Comparison of ENCODE assay signal across 31 cellular contexts in genomic region chr11:20061766-20062165, GRCh38.
"Had no signal": no experiment of that assay in that cellular context is flagged by ENCODE, and none has a peak within 500 bp of the region (broad histone marks: within the 10 kb centered on the region; RNA-seq: fewer than 3 reads in every experiment).

No MANE protein-coding gene starts in this region.

- H3K4me3 Mint-ChIP-seq: activated CD4-positive, alpha-beta memory T cell treated with anti-CD3 and anti-CD28 coated beads for 36 hours; activated CD4-positive, alpha-beta T cell treated with anti-CD3 and anti-CD28 coated beads for 36 hours; activated CD4-positive, alpha-beta T cell treated with anti-CD3 and anti-CD28 coated beads, Interleukin-2, amount 10 ng/mL, durations not matched to agents 24 days and 14 days; activated CD8-positive, alpha-beta memory T cell treated with anti-CD3 and anti-CD28 coated beads, Interleukin-2, amount 10 ng/mL, durations not matched to agents 7 days and 5 days; activated CD8-positive, alpha-beta T cell treated with anti-CD3 and anti-CD28 coated beads, Interleukin-2, amount 10 ng/mL, durations not matched to agents 7 days and 5 days; activated naive CD4-positive, alpha-beta T cell treated with anti-CD3 and anti-CD28 coated beads for 36 hours; activated naive CD4-positive, alpha-beta T cell treated with anti-CD3 and anti-CD28 coated beads, Interleukin-2, amount 50 U/mL, for 24 hours; activated naive CD8-positive, alpha-beta T cell treated with anti-CD3 and anti-CD28 coated beads for 36 hours; activated naive CD8-positive, alpha-beta T cell treated with anti-CD3 and anti-CD28 coated beads, Interleukin-2, amount 50 U/mL, for 24 hours; activated T-helper 1 cell treated with anti-CD3 and anti-CD28 coated beads, Interleukin-12 subunit alpha, Interleukin-12 subunit beta, Interleukin-2, Interleukin-4 antibody, amounts not matched to agents 30 ng/mL and 10 ng/mL and 1 ng/mL, durations not matched to agents 14 hours and 24 hours and 36 hours; brain; central memory CD8-positive, alpha-beta T cell; dendritic cell treated with granulocyte-macrophage colony-stimulating factor and Interleukin-4, amounts not matched to agents 40 ng/mL and 50 ng/mL, for 4 days; endodermal cell had no signal

- H3K27me3 ChIP-seq: adrenal gland, ascending aorta, dorsolateral prefrontal cortex, esophagus squamous epithelium had no signal

- H3K9me3 ChIP-seq: adrenal gland, ascending aorta, esophagus squamous epithelium had no signal

- H3K9me3 Mint-ChIP-seq: activated CD4-positive, alpha-beta memory T cell treated with anti-CD3 and anti-CD28 coated beads for 36 hours; activated CD4-positive, alpha-beta T cell treated with anti-CD3 and anti-CD28 coated beads, Interleukin-2, amount 10 ng/mL, durations not matched to agents 24 days and 14 days; activated naive CD4-positive, alpha-beta T cell treated with anti-CD3 and anti-CD28 coated beads for 36 hours; activated naive CD4-positive, alpha-beta T cell treated with anti-CD3 and anti-CD28 coated beads, Interleukin-2, amount 50 U/mL, for 24 hours; activated naive CD8-positive, alpha-beta T cell treated with anti-CD3 and anti-CD28 coated beads for 36 hours; activated naive CD8-positive, alpha-beta T cell treated with anti-CD3 and anti-CD28 coated beads, Interleukin-2, amount 50 U/mL, for 24 hours; activated T-helper 1 cell treated with anti-CD3 and anti-CD28 coated beads, Interleukin-12 subunit alpha, Interleukin-12 subunit beta, Interleukin-2, Interleukin-4 antibody, amounts not matched to agents 30 ng/mL and 10 ng/mL and 1 ng/mL, durations not matched to agents 14 hours and 24 hours and 36 hours; activated T-helper 2 cell treated with anti-CD3 and anti-CD28 coated beads, Interferon-gamma antibody, Interleukin-2, Interleukin-4, amounts not matched to agents 10 μg/mL and 5 μg/mL and 100 μg/mL, durations not matched to agents 14 hours and 24 hours and 36 hours; brain; central memory CD8-positive, alpha-beta T cell; dendritic cell treated with granulocyte-macrophage colony-stimulating factor and Interleukin-4, amounts not matched to agents 40 ng/mL and 50 ng/mL, for 4 days; endodermal cell had no signal

- H3K27me3 Mint-ChIP-seq: activated CD4-positive, alpha-beta memory T cell treated with anti-CD3 and anti-CD28 coated beads for 36 hours; activated CD4-positive, alpha-beta T cell treated with anti-CD3 and anti-CD28 coated beads, Interleukin-2, amount 10 ng/mL, durations not matched to agents 24 days and 14 days; activated naive CD8-positive, alpha-beta T cell treated with anti-CD3 and anti-CD28 coated beads for 36 hours; dendritic cell treated with granulocyte-macrophage colony-stimulating factor and Interleukin-4, amounts not matched to agents 40 ng/mL and 50 ng/mL, for 4 days had no signal

- FAIRE-seq: bronchial epithelial cell, frontal cortex had no signal

- H3K27ac Mint-ChIP-seq: activated CD4-positive, alpha-beta memory T cell treated with anti-CD3 and anti-CD28 coated beads for 36 hours; activated CD4-positive, alpha-beta T cell treated with anti-CD3 and anti-CD28 coated beads for 36 hours; activated CD4-positive, alpha-beta T cell treated with anti-CD3 and anti-CD28 coated beads, Interleukin-2, amount 10 ng/mL, durations not matched to agents 24 days and 14 days; activated CD8-positive, alpha-beta memory T cell treated with anti-CD3 and anti-CD28 coated beads, Interleukin-2, amount 10 ng/mL, durations not matched to agents 7 days and 5 days; activated CD8-positive, alpha-beta T cell treated with anti-CD3 and anti-CD28 coated beads, Interleukin-2, amount 10 ng/mL, durations not matched to agents 7 days and 5 days; activated naive CD4-positive, alpha-beta T cell treated with anti-CD3 and anti-CD28 coated beads for 36 hours; activated naive CD4-positive, alpha-beta T cell treated with anti-CD3 and anti-CD28 coated beads, Interleukin-2, amount 50 U/mL, for 24 hours; activated naive CD8-positive, alpha-beta T cell treated with anti-CD3 and anti-CD28 coated beads for 36 hours; activated naive CD8-positive, alpha-beta T cell treated with anti-CD3 and anti-CD28 coated beads, Interleukin-2, amount 50 U/mL, for 24 hours; activated T-helper 1 cell treated with anti-CD3 and anti-CD28 coated beads, Interleukin-12 subunit alpha, Interleukin-12 subunit beta, Interleukin-2, Interleukin-4 antibody, amounts not matched to agents 30 ng/mL and 10 ng/mL and 1 ng/mL, durations not matched to agents 14 hours and 24 hours and 36 hours; activated T-helper 2 cell treated with anti-CD3 and anti-CD28 coated beads, Interferon-gamma antibody, Interleukin-2, Interleukin-4, amounts not matched to agents 10 μg/mL and 5 μg/mL and 100 μg/mL, durations not matched to agents 14 hours and 24 hours and 36 hours; brain; dendritic cell treated with granulocyte-macrophage colony-stimulating factor and Interleukin-4, amounts not matched to agents 40 ng/mL and 50 ng/mL, for 4 days; endodermal cell had no signal

- H3K36me3 ChIP-seq: adrenal gland had no signal

- H3K36me3 Mint-ChIP-seq: activated CD4-positive, alpha-beta memory T cell treated with anti-CD3 and anti-CD28 coated beads for 36 hours; activated CD8-positive, alpha-beta memory T cell treated with anti-CD3 and anti-CD28 coated beads, Interleukin-2, amount 10 ng/mL, durations not matched to agents 7 days and 5 days; activated naive CD4-positive, alpha-beta T cell treated with anti-CD3 and anti-CD28 coated beads, Interleukin-2, amount 50 U/mL, for 24 hours; activated naive CD8-positive, alpha-beta T cell treated with anti-CD3 and anti-CD28 coated beads for 36 hours had no signal

- ATAC-seq: activated CD4-positive, alpha-beta T cell treated with anti-CD3 and anti-CD28 coated beads for 36 hours; activated CD8-positive, alpha-beta memory T cell treated with anti-CD3 and anti-CD28 coated beads, Interleukin-2, amount 10 ng/mL, durations not matched to agents 7 days and 5 days; activated CD8-positive, alpha-beta T cell treated with anti-CD3 and anti-CD28 coated beads, Interleukin-2, amount 10 ng/mL, durations not matched to agents 7 days and 5 days; activated naive CD8-positive, alpha-beta T cell treated with anti-CD3 and anti-CD28 coated beads, Interleukin-2, amount 50 U/mL, for 24 hours had no signal

- H3K27ac ChIP-seq: adrenal gland, ascending aorta, coronary artery, dorsolateral prefrontal cortex had no signal

- H3K4me1 ChIP-seq: adrenal gland had no signal

- H3K4me1 Mint-ChIP-seq: activated CD4-positive, alpha-beta T cell treated with anti-CD3 and anti-CD28 coated beads for 36 hours; activated CD4-positive, alpha-beta T cell treated with anti-CD3 and anti-CD28 coated beads, Interleukin-2, amount 10 ng/mL, durations not matched to agents 24 days and 14 days; activated CD8-positive, alpha-beta memory T cell treated with anti-CD3 and anti-CD28 coated beads, Interleukin-2, amount 10 ng/mL, durations not matched to agents 7 days and 5 days; activated naive CD4-positive, alpha-beta T cell treated with anti-CD3 and anti-CD28 coated beads, Interleukin-2, amount 50 U/mL, for 24 hours; activated naive CD8-positive, alpha-beta T cell treated with anti-CD3 and anti-CD28 coated beads for 36 hours; activated naive CD8-positive, alpha-beta T cell treated with anti-CD3 and anti-CD28 coated beads, Interleukin-2, amount 50 U/mL, for 24 hours; central memory CD8-positive, alpha-beta T cell had no signal

- DNase-seq: activated CD4-positive, alpha-beta memory T cell treated with anti-CD3 and anti-CD28 coated beads for 36 hours; activated CD4-positive, alpha-beta T cell treated with anti-CD3 and anti-CD28 coated beads for 36 hours; activated CD4-positive, alpha-beta T cell treated with anti-CD3 and anti-CD28 coated beads, Interleukin-2, amount 10 ng/mL, durations not matched to agents 24 days and 14 days; activated CD4-positive, CD25-positive, alpha-beta regulatory T cell; activated CD4-positive, CD25-positive, alpha-beta regulatory T cell treated with anti-CD3 and anti-CD28 coated beads, Interleukin-2, amount 50 U/mL, for 72 hours; activated CD8-positive, alpha-beta memory T cell treated with anti-CD3 and anti-CD28 coated beads, Interleukin-2, amount 10 ng/mL, durations not matched to agents 7 days and 5 days; activated CD8-positive, alpha-beta memory T cell treated with anti-CD3 and anti-CD28 coated beads, Interleukin-2, amount 50 U/mL, for 4 hours; activated CD8-positive, alpha-beta T cell treated with anti-CD3 and anti-CD28 coated beads, Interleukin-2, amount 10 ng/mL, durations not matched to agents 7 days and 5 days; activated effector memory CD4-positive, alpha-beta T cell treated with anti-CD3 and anti-CD28 coated beads, Interleukin-2, amount 50 U/mL, for 16 hours; activated naive CD4-positive, alpha-beta T cell treated with anti-CD3 and anti-CD28 coated beads for 36 hours; activated naive CD8-positive, alpha-beta T cell treated with anti-CD3 and anti-CD28 coated beads for 36 hours; activated naive CD8-positive, alpha-beta T cell treated with anti-CD3 and anti-CD28 coated beads, Interleukin-2, amount 50 U/mL, for 24 hours; activated T-cell treated with anti-CD3 and anti-CD28 coated beads, Interleukin-2, amount 50 U/mL, for 1 hour; activated T-cell treated with anti-CD3 and anti-CD28 coated beads, Interleukin-2, amount 50 U/mL, for 48 hours; adrenal gland; dorsolateral prefrontal cortex; effector memory CD4-positive, alpha-beta T cell; erythroblast; esophagus squamous epithelium; T-helper 2 cell had no signal

- H3K4me3 ChIP-seq: adrenal gland, ascending aorta, coronary artery, dorsolateral prefrontal cortex, esophagus squamous epithelium had no signal
